16 cellular contexts compared by ENCODE assay signal in the genomic region with DNA sequence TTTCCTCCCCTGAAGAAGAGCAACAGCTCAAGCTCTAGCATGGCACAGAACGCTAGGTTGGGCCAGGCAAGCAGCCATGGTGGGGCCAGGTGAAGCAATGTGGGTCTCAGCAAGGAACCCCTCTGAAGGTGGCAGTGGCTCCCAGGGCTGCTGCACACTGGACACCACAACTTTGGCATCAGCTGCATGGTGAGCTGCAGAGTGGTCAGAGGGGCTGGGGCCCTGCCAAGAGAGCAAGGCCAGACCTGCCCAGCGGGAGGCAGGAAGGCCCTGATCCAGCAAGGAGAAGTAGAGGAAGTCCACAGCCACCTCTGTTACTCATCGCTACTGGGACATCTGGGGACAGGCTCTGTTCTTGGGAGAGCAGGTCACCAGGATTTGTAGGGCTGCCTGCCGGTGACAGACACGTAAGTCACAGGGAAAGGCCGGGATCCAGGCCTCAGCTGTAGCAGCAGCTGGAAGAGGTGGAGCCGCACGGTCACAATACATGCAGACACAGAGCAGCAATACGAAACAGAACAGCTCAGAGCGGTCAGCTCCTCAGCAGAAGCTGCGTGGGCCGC.
"Had no signal": no experiment of that assay in that cellular context is flagged by ENCODE, and none has a peak within 500 bp of the region (broad histone marks: within the 10 kb centered on the region; RNA-seq: fewer than 3 reads in every experiment).

No MANE protein-coding gene starts in this region.

- H3K36me3 Mint-ChIP-seq: natural killer cell had no signal

- FAIRE-seq: colon, islet of Langerhans had no signal

- H3K27me3 Mint-ChIP-seq: memory B cell had no signal

- H3K4me3 ChIP-seq: esophagus muscularis mucosa, mucosa of descending colon, thoracic aorta had no signal

- H3K4me3 Mint-ChIP-seq: activated T-cell treated with anti-CD3 and anti-CD28 coated beads, Interleukin-2, amount 50 U/mL, for 4 hours; natural killer cell had no signal

- ATAC-seq: activated T-cell treated with anti-CD3 and anti-CD28 coated beads, Interleukin-2, amount 50 U/mL, for 4 hours; mucosa of descending colon; natural killer cell; sciatic nerve had no signal

- H3K27ac ChIP-seq: esophagus muscularis mucosa, thoracic aorta, VCaP had no signal

- DNase-seq: activated CD4-positive, alpha-beta T cell treated with anti-CD3 and anti-CD28 coated beads for 1 hour; activated CD4-positive, alpha-beta T cell treated with anti-CD3 and anti-CD28 coated beads, Interleukin-2, amount 50 U/mL, for 48 hours; activated effector memory CD4-positive, alpha-beta T cell treated with Interleukin-2 at 50 U/mL for 16 hours; activated naive CD4-positive, alpha-beta T cell treated with anti-CD3 and anti-CD28 coated beads, Interleukin-2, amount 50 U/mL, for 16 hours; activated T-cell treated with anti-CD3 and anti-CD28 coated beads, Interleukin-2, amount 50 U/mL, for 4 hours; caudate nucleus; mucosa of descending colon; natural killer cell; stimulated activated CD4-positive, alpha-beta T cell treated with anti-CD3 and anti-CD28 coated beads, Interleukin-1b, Interleukin-23, amount 100 ng/mL, for 48 hours had no signal

- H3K9me3 Mint-ChIP-seq: activated T-cell treated with anti-CD3 and anti-CD28 coated beads, Interleukin-2, amount 50 U/mL, for 4 hours; memory B cell; natural killer cell had no signal

- H3K9me3 ChIP-seq: esophagus muscularis mucosa, mucosa of descending colon, thoracic aorta had no signal

- H3K27me3 ChIP-seq: esophagus muscularis mucosa had no signal
